In genomic region chr15:42575188-42576039, GRCh38 we compare ENCODE assay signal across 8 cellular contexts. TPM values are rescaled to one million over a fixed set of nuclear protein-coding genes. Genes with fewer than 3 reads are reported as not detected.
DNase-seq lines count a peak whose midpoint lies in the region; ATAC-seq, FAIRE-seq and TF ChIP-seq lines count a peak whose summit lies in the region.

Gene STARD9, plus strand, starts transcription at chr15:42575606. Its CDS starts 110 bp downstream, at chr15:42575716.

- H3K27me3 Mint-ChIP-seq in activated naive CD8-positive, alpha-beta T cell treated with anti-CD3 and anti-CD28 coated beads, Interleukin-2, amount 10 ng/mL, durations not matched to agents 7 days and 5 days = peaks cover 7% of the 10 kb centered on the region

- peak within 1 kb of the TSS; percentile 88 for H3K27ac Mint-ChIP-seq in activated naive CD8-positive, alpha-beta T cell treated with anti-CD3 and anti-CD28 coated beads, Interleukin-2, amount 10 ng/mL, durations not matched to agents 7 days and 5 days

- intact Hi-C loops in Right ventricle myocardium superior (cut with DNase I) (no loop called here), pancreas (cut with DNase I) (no loop called here), thyroid gland (cut with DNase I) (no loop called here)

- peaks cover 8% of the 10 kb centered on the region for H3F3A ChIP-seq in SU-DHL-6 (ENCODE audit: insufficient read depth)

- no peak for TF ChIP-seq CTCF in GM12875 (IDR thresholded peaks at IDR 0.05; ENCODE audit: borderline replicate concordance, insufficient read depth, low read depth, low read length)
- TF ChIP-seq CTCF in SU-DHL-6 (IDR thresholded peaks at IDR 0.05; ENCODE audit: insufficient read depth, low read length, poor library complexity, severe bottlenecking) = no peak
- no peak for TF ChIP-seq CTCF in pancreas (IDR thresholded peaks at IDR 0.05)
- no peak for TF ChIP-seq CTCF in thyroid gland (IDR thresholded peaks at IDR 0.05)

- H3K4me2 ChIP-seq in SU-DHL-6 (ENCODE audit: low read depth, low read length, poor library complexity, severe bottlenecking) = peak within 1 kb of the TSS; percentile 70

- peak within 1 kb of the TSS; percentile 77 for H3K9ac ChIP-seq in SU-DHL-6 (ENCODE audit: low read length)

- DNase-seq in NCI-H1417 (lab: John Stamatoyannopoulos, UW) (peak; percentile 91 to 95 (median 92)), Right ventricle myocardium superior (peak; percentile 99), pancreas (peak; percentile 96 to 98 (median 97)), thyroid gland (peak; percentile 98)
- DNase-seq in activated naive CD8-positive, alpha-beta T cell treated with anti-CD3 and anti-CD28 coated beads, Interleukin-2, amount 10 ng/mL, durations not matched to agents 7 days and 5 days = peak; percentile 97

- H3K4me3 ChIP-seq in GM12875 (ENCODE audit: low read depth, low read length) (peak within 1 kb of the TSS; percentile 77), SU-DHL-6 (ENCODE audit: insufficient read depth, low read length, poor library complexity, severe bottlenecking) (peak within 1 kb of the TSS; percentile 89), pancreas (peak within 1 kb of the TSS; percentile 53 to 71 (median 60)), thyroid gland (replicated peaks in 1 of 3) (peak within 1 kb of the TSS; percentile 31 to 73 (median 48))

- peak within 1 kb of the TSS; percentile 92 for H3K4me3 Mint-ChIP-seq in activated naive CD8-positive, alpha-beta T cell treated with anti-CD3 and anti-CD28 coated beads, Interleukin-2, amount 10 ng/mL, durations not matched to agents 7 days and 5 days

- H3K9me2 ChIP-seq in SU-DHL-6 (replicated peaks; ENCODE audit: insufficient read depth, low read length) = no peaks in the 10 kb centered on the region

- H4K20me1 ChIP-seq in SU-DHL-6 (ENCODE audit: low read depth, low read length) = no peaks in the 10 kb centered on the region

- H3K4me1 Mint-ChIP-seq in activated naive CD8-positive, alpha-beta T cell treated with anti-CD3 and anti-CD28 coated beads, Interleukin-2, amount 10 ng/mL, durations not matched to agents 7 days and 5 days = peaks cover 29% of the 10 kb centered on the region

- H3K27ac ChIP-seq in SU-DHL-6 (ENCODE audit: low read depth, low read length) (no peak within 1 kb of the TSS), pancreas (peak within 1 kb of the TSS in 3 of 4 donors; percentile 0 to 48 (median 16)), thyroid gland (peak within 1 kb of the TSS; percentile 69 to 78 (median 72))

- H3K27me3 ChIP-seq in SU-DHL-6 (ENCODE audit: low read length) = no peaks in the 10 kb centered on the region
- no peaks in the 10 kb centered on the region for H3K27me3 ChIP-seq in pancreas
- H3K27me3 ChIP-seq in thyroid gland = no peaks in the 10 kb centered on the region

- H3K4me1 ChIP-seq in pancreas (peaks cover 0 to 4% (median 0%) of the 10 kb centered on the region in 3 donors), thyroid gland (peaks cover 4 to 7% of the 10 kb centered on the region in 2 donors)

- peak within 1 kb of the TSS; percentile 98 for H2AFZ ChIP-seq in SU-DHL-6 (ENCODE audit: low read depth, low read length, severe bottlenecking)

- H3K36me3 Mint-ChIP-seq in activated naive CD8-positive, alpha-beta T cell treated with anti-CD3 and anti-CD28 coated beads, Interleukin-2, amount 10 ng/mL, durations not matched to agents 7 days and 5 days = peaks cover 9% of the 10 kb centered on the region

- TF ChIP-seq POLR2A in thyroid gland (IDR thresholded peaks at IDR 0.05) = peak in 1 of 2 donors; percentile 59

- no peaks in the 10 kb centered on the region for H3K79me2 ChIP-seq in SU-DHL-6 (ENCODE audit: insufficient read depth, low read length)

- no peaks in the 10 kb centered on the region for H3K36me3 ChIP-seq in SU-DHL-6 (ENCODE audit: low read length)
- H3K36me3 ChIP-seq in pancreas = no peaks in the 10 kb centered on the region
- H3K36me3 ChIP-seq in thyroid gland = no peaks in the 10 kb centered on the region

- ATAC-seq in HG02763 (IDR thresholded peaks at IDR 0.05; ENCODE audit: unreplicated experiment) (peak; percentile 88), Right ventricle myocardium superior (ENCODE audit: poor library complexity) (peak; percentile 97), pancreas (peak; percentile 95 to 99 (median 98))
- peak; percentile 92 for ATAC-seq in activated naive CD8-positive, alpha-beta T cell treated with anti-CD3 and anti-CD28 coated beads, Interleukin-2, amount 10 ng/mL, durations not matched to agents 7 days and 5 days (ENCODE audit: low read depth)

- no peaks in the 10 kb centered on the region for H3K9me3 ChIP-seq in SU-DHL-6 (ENCODE audit: insufficient read depth, low read length)
- H3K9me3 ChIP-seq in pancreas = no peaks in the 10 kb centered on the region
- H3K9me3 ChIP-seq in thyroid gland = no peaks in the 10 kb centered on the region

- POLR2A ChIA-PET in activated naive CD8-positive, alpha-beta T cell treated with anti-CD3 and anti-CD28 coated beads, Interleukin-2, amount 10 ng/mL, durations not matched to agents 7 days and 5 days (lab: Charles Lee) = interaction anchor here (0.5 to 2.9 kb wide), 13 partner anchors 15 to 603 kb away, joined by 3 to 22 read pairs (median 4); partner anchors contain the start of genes EHD4, GANC, HAUS2 and LRRC57

- H3K9me3 Mint-ChIP-seq in activated naive CD8-positive, alpha-beta T cell treated with anti-CD3 and anti-CD28 coated beads, Interleukin-2, amount 10 ng/mL, durations not matched to agents 7 days and 5 days = no peaks in the 10 kb centered on the region

- no peak for FAIRE-seq in pancreas (lab: Jason Lieb, UNC)

- 0 to 1% methylated on average over 67 to 95 of the region's 95 CpGs for WGBS in pancreas, 2 donors
- WGBS in thyroid gland, 2 donors = 1 to 2% methylated on average over 30 to 33 of the region's 95 CpGs

RNA-seq across cellular contexts. Expression of gene STARD9, which starts in this region (rescaled TPM):
- total RNA-seq in activated naive CD8-positive, alpha-beta T cell treated with anti-CD3 and anti-CD28 coated beads, Interleukin-2, amount 10 ng/mL, durations not matched to agents 7 days and 5 days = 10 to 100 TPM; 14.0 to 16.1 TPM
- total RNA-seq in Right ventricle myocardium superior (5.4 TPM), pancreas (1 to 10 TPM in 3 of 6 donors, under 1 TPM in 3; 0.44 to 2.0 (median 1.0) TPM), thyroid gland (10 to 100 TPM in 2 of 4 donors, 1 to 10 TPM in 2; 6.4 to 23.4 (median 10.1) TPM)
- 1 to 10 TPM; 2.6 to 3.0 TPM for polyA plus RNA-seq in pancreas
